Comparison of ENCODE assay signal across 17 cellular contexts in genomic region chr21:16285646-16286223, GRCh38.
A peak's percentile ranks its signal among the peaks of the same experiment; 100 is the strongest.
DNase-seq lines count a peak whose midpoint lies in the region; FAIRE-seq and TF ChIP-seq lines count a peak whose summit lies in the region.
"Had no signal": no experiment of that assay in that cellular context is flagged by ENCODE, and none has a peak within 500 bp of the region (broad histone marks: within the 10 kb centered on the region; RNA-seq: fewer than 3 reads in every experiment).

No MANE protein-coding gene starts in this region.

- BruUV-seq in Calu3 (replicated peaks; lab: Mats Ljungman, UMichigan): no TSS peak

- no peaks in the 10 kb centered on the region for H3K36me3 ChIP-seq in astrocyte (ENCODE audit: insufficient read depth, low read length)
- H3K36me3 ChIP-seq in hepatocyte (replicated peaks; ENCODE audit: insufficient read depth, low read depth): no peaks in the 10 kb centered on the region
- H3K36me3 ChIP-seq in SK-N-SH (replicated peaks in 1 of 2; ENCODE audit: control insufficient read depth in 1 of 2, insufficient read depth in 2 of 2, low read length in 1 of 2): no peaks in the 10 kb centered on the region
- H3K36me3 ChIP-seq: neutrophil had no signal

- H3K4me1 Mint-ChIP-seq in astrocyte (ENCODE audit: low read depth, unreplicated experiment) (peaks cover under 1% of the 10 kb centered on the region), Calu3 (ENCODE audit: low read depth, unreplicated experiment) (no peaks in the 10 kb centered on the region)

- H3K27me3 ChIP-seq in astrocyte (ENCODE audit: insufficient read depth, low read length): no peaks in the 10 kb centered on the region
- no peaks in the 10 kb centered on the region for H3K27me3 ChIP-seq in hepatocyte
- H3K27me3 ChIP-seq in SK-N-SH (ENCODE audit: insufficient read depth): no peaks in the 10 kb centered on the region
- H3K27me3 ChIP-seq: neutrophil had no signal

- CTCF ChIA-PET in Calu3 (lab: Charles Lee): no interaction called here
- CTCF ChIA-PET in SK-N-SH (lab: Yijun Ruan, JAX): no interaction called here

- intact Hi-C loops in Calu3 (cut with micrococcal nuclease; ENCODE audit: unreplicated experiment): loop anchor here (1.0 kb wide), 1 partner anchor 9 kb away; no protein-coding TSS in a partner anchor

- POLR2A ChIA-PET in SK-N-SH (lab: Yijun Ruan, JAX): no interaction called here

- TF ChIP-seq CTCF in astrocyte (IDR thresholded peaks at IDR 0.05; ENCODE audit: insufficient read depth, low read depth, low read length) (no peak), hepatocyte (IDR thresholded peaks at IDR 0.05; ENCODE audit: poor library complexity) (no peak), Calu3 (IDR thresholded peaks at IDR 0.05; ENCODE audit: unreplicated experiment) (no peak), SK-N-SH (IDR thresholded peaks at IDR 0.05) (no peak)

- H3K27ac ChIP-seq in astrocyte (ENCODE audit: low read depth, low read length): no peak overlapping the region
- peak overlapping the region; percentile 11 for H3K27ac ChIP-seq in substantia nigra (ENCODE audit: low read depth, low read length, poor library complexity, severe bottlenecking)
- no peak overlapping the region for H3K27ac ChIP-seq in hepatocyte
- H3K27ac ChIP-seq in SK-N-SH (ENCODE audit: low read depth in 2 of 2, low read length in 1 of 2): no peak overlapping the region
- H3K27ac ChIP-seq: neutrophil had no signal

- H3K79me2 ChIP-seq in astrocyte (ENCODE audit: insufficient read depth, low read length): peaks cover 36% of the 10 kb centered on the region
- H3K79me2 ChIP-seq in hepatocyte: no peaks in the 10 kb centered on the region
- H3K79me2 ChIP-seq in SK-N-SH (ENCODE audit: insufficient read depth): no peaks in the 10 kb centered on the region

- H3K4me3 ChIP-seq in astrocyte (ENCODE audit: insufficient read depth, low read depth, low read length) (no peak overlapping the region), hepatocyte (no peak overlapping the region), SK-N-SH (ENCODE audit: low read depth in 2 of 2, low read length in 1 of 2) (no peak overlapping the region)

- TF ChIP-seq RAD21 in SK-N-SH (IDR thresholded peaks at IDR 0.05; ENCODE audit: low read length): no peak

- H3K9me3 ChIP-seq in astrocyte (ENCODE audit: insufficient read depth, low read depth, low read length) (no peaks in the 10 kb centered on the region), hepatocyte (ENCODE audit: low read depth) (no peaks in the 10 kb centered on the region), SK-N-SH (no peaks in the 10 kb centered on the region)
- H3K9me3 ChIP-seq: neutrophil had no signal

- H2AFZ ChIP-seq in astrocyte (ENCODE audit: low read depth, low read length) (peak overlapping the region; percentile 8), hepatocyte (no peak overlapping the region), SK-N-SH (ENCODE audit: low read depth) (no peak overlapping the region)

- H3K36me3 Mint-ChIP-seq in astrocyte (ENCODE audit: low read depth, unreplicated experiment) (no peaks in the 10 kb centered on the region), Calu3 (ENCODE audit: insufficient read depth, unreplicated experiment) (no peaks in the 10 kb centered on the region)
- H3K36me3 Mint-ChIP-seq: activated naive CD8-positive, alpha-beta T cell had no signal

- no peaks in the 10 kb centered on the region for H3K9me3 Mint-ChIP-seq in astrocyte (ENCODE audit: unreplicated experiment)
- no peaks in the 10 kb centered on the region for H3K9me3 Mint-ChIP-seq in Calu3 (ENCODE audit: low read depth, unreplicated experiment)

- no peak overlapping the region for H3K27ac Mint-ChIP-seq in astrocyte (ENCODE audit: unreplicated experiment)
- no peak overlapping the region for H3K27ac Mint-ChIP-seq in Calu3 (ENCODE audit: unreplicated experiment)
- H3K27ac Mint-ChIP-seq: activated naive CD8-positive, alpha-beta T cell had no signal

- H3K27me3 Mint-ChIP-seq in astrocyte (ENCODE audit: low read depth, unreplicated experiment): no peaks in the 10 kb centered on the region
- H3K27me3 Mint-ChIP-seq in Calu3 (ENCODE audit: unreplicated experiment): no peaks in the 10 kb centered on the region
- H3K27me3 Mint-ChIP-seq: activated naive CD8-positive, alpha-beta T cell had no signal

- peaks cover 28% of the 10 kb centered on the region for H3K4me1 ChIP-seq in astrocyte (ENCODE audit: insufficient read depth, low read length)
- H3K4me1 ChIP-seq in hepatocyte (ENCODE audit: insufficient read depth): peaks cover 8% of the 10 kb centered on the region
- no peaks in the 10 kb centered on the region for H3K4me1 ChIP-seq in SK-N-SH (ENCODE audit: control insufficient read depth in 1 of 2, insufficient read depth in 2 of 2, low read depth in 1 of 2, low read length in 1 of 2)

- no peaks in the 10 kb centered on the region for H4K20me1 ChIP-seq in astrocyte (ENCODE audit: insufficient read depth, low read length)
- no peaks in the 10 kb centered on the region for H4K20me1 ChIP-seq in hepatocyte (ENCODE audit: insufficient read depth, poor library complexity, severe bottlenecking)
- no peaks in the 10 kb centered on the region for H4K20me1 ChIP-seq in SK-N-SH (ENCODE audit: insufficient read depth)

- H3K4me3 Mint-ChIP-seq in astrocyte (ENCODE audit: unreplicated experiment) (no peak overlapping the region), Calu3 (ENCODE audit: low read depth, unreplicated experiment) (no peak overlapping the region)
- H3K4me3 Mint-ChIP-seq: activated naive CD8-positive, alpha-beta T cell had no signal

- H3K4me2 ChIP-seq in astrocyte (ENCODE audit: low read length): peak overlapping the region; percentile 52
- H3K4me2 ChIP-seq in hepatocyte: no peak overlapping the region
- no peak overlapping the region for H3K4me2 ChIP-seq in SK-N-SH

- H3K9me2 ChIP-seq in hepatocyte (replicated peaks; ENCODE audit: insufficient read depth) (no peaks in the 10 kb centered on the region), SK-N-SH (no peaks in the 10 kb centered on the region)

- TF ChIP-seq EP300 in SK-N-SH (IDR thresholded peaks at IDR 0.05; ENCODE audit: borderline replicate concordance in 1 of 2, low read depth in 1 of 2, low read length in 1 of 2): no peak

- no peaks in the 10 kb centered on the region for H3F3A ChIP-seq in SK-N-SH (replicated peaks; ENCODE audit: insufficient read depth)

- FAIRE-seq in astrocyte (lab: Jason Lieb, UNC): no peak
- FAIRE-seq: RCC 7860 had no signal

- H3K9ac ChIP-seq in astrocyte (ENCODE audit: low read length) (no peak overlapping the region), SK-N-SH (no peak overlapping the region)

- DNase-seq in NCI-H128 (lab: John Stamatoyannopoulos, UW; ENCODE audit: unreplicated experiment) (peak; percentile 70), astrocyte (ENCODE audit: low read depth) (no peak), left kidney (ENCODE audit: low read depth, low spot score) (peak; percentile 43), substantia nigra (lab: John Stamatoyannopoulos, UW) (no peak), hepatocyte (ENCODE audit: low spot score) (no peak), Calu3 (no peak), SK-N-SH (no peak), NCI-H1930 (lab: John Stamatoyannopoulos, UW) (no peak)
- DNase-seq: activated CD4-positive, CD25-positive, alpha-beta regulatory T cell treated with anti-CD3 and anti-CD28 coated beads, Interleukin-2, amount 50 U/mL, for 72 hours; erythroblast; KBM-7; kidney glomerular epithelial cell; NCI-H2171 treated with DMSO at 0.1 percent for 48 hours; NCI-H82 had no signal

- WGBS in hepatocyte (ENCODE audit: low lambda C conversion rate, missing lambda C conversion rate): 78% methylated on average over 4 of the region's 4 CpGs
- 48% methylated on average over 4 of the region's 4 CpGs for WGBS in SK-N-SH (ENCODE audit: low lambda C conversion rate)

TF ChIP-seq in SK-N-SH, 30 proteins besides CTCF, POLR2A, EP300 and RAD21:
- TF ChIP-seq SIN3A (IDR thresholded peaks at IDR 0.05; ENCODE audit: borderline replicate concordance, low read depth, low read length) (no peak), TEAD4 (IDR thresholded peaks at IDR 0.05; ENCODE audit: borderline replicate concordance, insufficient read depth) (no peak), JUND (IDR thresholded peaks at IDR 0.05) (no peak), USF1 (IDR thresholded peaks at IDR 0.05; ENCODE audit: borderline replicate concordance, low read depth) (no peak), RFX5 (IDR thresholded peaks at IDR 0.05; ENCODE audit: low read length) (no peak), MEF2A (IDR thresholded peaks at IDR 0.05; ENCODE audit: borderline replicate concordance, low read depth) (no peak), POLR2AphosphoS5 (IDR thresholded peaks at IDR 0.05; ENCODE audit: low read depth, low read length) (no peak), FOXM1 (IDR thresholded peaks at IDR 0.05; ENCODE audit: low read depth) (no peak), YY1 (IDR thresholded peaks at IDR 0.05; ENCODE audit: low read depth) (no peak), CHD2 (IDR thresholded peaks at IDR 0.05; ENCODE audit: low read length, partially characterized antibody) (no peak), NFIC (IDR thresholded peaks at IDR 0.05; ENCODE audit: borderline replicate concordance) (no peak)

Comparison
In these comparisons a context has a peak if more than half of its experiments do, and no peak if none do; other contexts are left out.
1. DNase-seq: peak in NCI-H128 (single experiment) and left kidney (single experiment); none in astrocyte (single experiment), substantia nigra (0 of 49), hepatocyte (single experiment), Calu3 (single experiment), SK-N-SH (single experiment) and NCI-H1930 (0 of 2).